24 cellular contexts compared by ENCODE assay signal in the genomic region with DNA sequence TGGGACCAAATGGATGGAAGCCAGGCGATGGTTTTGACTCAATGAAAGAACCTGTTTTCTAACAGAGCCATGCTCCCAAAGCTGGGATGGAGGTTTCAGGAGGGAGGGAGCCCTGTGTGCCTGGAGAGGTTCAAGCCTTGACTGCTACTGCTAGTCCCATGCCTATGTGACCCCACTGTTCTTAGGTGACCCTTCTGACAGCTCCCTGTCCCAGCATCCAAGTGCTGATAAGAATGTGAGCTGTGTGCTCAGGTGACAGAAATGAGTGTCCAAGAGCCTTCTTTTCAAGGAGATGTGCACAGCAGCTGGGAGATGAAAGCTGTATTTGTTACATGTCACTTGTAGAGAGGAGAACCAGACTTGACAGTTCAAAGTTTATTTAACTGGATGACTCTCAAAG.
DNase-seq lines count a peak whose midpoint lies in the region; ATAC-seq and TF ChIP-seq lines count a peak whose summit lies in the region.
"Had no signal": no experiment of that assay in that cellular context is flagged by ENCODE, and none has a peak within 500 bp of the region (broad histone marks: within the 10 kb centered on the region; RNA-seq: fewer than 3 reads in every experiment).

No MANE protein-coding gene starts in this region.

- POLR2A ChIA-PET in CD8-positive, alpha-beta T cell (lab: Charles Lee): no interaction called here

- TF ChIP-seq CTCF in left ventricle myocardium inferior (IDR thresholded peaks at IDR 0.05; ENCODE audit: borderline replicate concordance): no peak
- no peak for TF ChIP-seq CTCF in nephron progenitor cell (IDR thresholded peaks at IDR 0.05)
- TF ChIP-seq CTCF in CD8-positive, alpha-beta T cell (IDR thresholded peaks at IDR 0.05): no peak

- H3K27ac ChIP-seq in left ventricle myocardium inferior (replicated peaks): no peak overlapping the region
- H3K27ac ChIP-seq in CD8-positive, alpha-beta T cell (ENCODE audit: low read depth, low read length): no peak overlapping the region
- H3K27ac ChIP-seq: 22Rv1; A549; BLaER1 treated with 17β-estradiol and CSF1 and Interleukin-3, amounts not matched to agents 10 nM and 100 nM; C4-2B had no signal

- H3K27me3 ChIP-seq in left ventricle myocardium inferior (ENCODE audit: low read depth): no peaks in the 10 kb centered on the region
- H3K27me3 ChIP-seq in CD8-positive, alpha-beta T cell (ENCODE audit: insufficient read depth, low read length): no peaks in the 10 kb centered on the region
- H3K27me3 ChIP-seq: BLaER1 treated with 17β-estradiol and CSF1 and Interleukin-3, amounts not matched to agents 10 nM and 100 nM had no signal

- H3K4me1 Mint-ChIP-seq in nephron progenitor cell: peaks cover 8% of the 10 kb centered on the region
- H3K4me1 Mint-ChIP-seq in CD8-positive, alpha-beta T cell (ENCODE audit: low read depth): no peaks in the 10 kb centered on the region
- H3K4me1 Mint-ChIP-seq: B cell; CD8-positive, alpha-beta memory T cell had no signal

- H3K27ac Mint-ChIP-seq in nephron progenitor cell: peak overlapping the region; percentile 22
- H3K27ac Mint-ChIP-seq in CD8-positive, alpha-beta T cell: no peak overlapping the region
- H3K27ac Mint-ChIP-seq: B cell; CD4-positive, alpha-beta T cell; CD8-positive, alpha-beta memory T cell had no signal

- no peaks in the 10 kb centered on the region for H3K36me3 Mint-ChIP-seq in nephron progenitor cell (ENCODE audit: low read depth)
- no peaks in the 10 kb centered on the region for H3K36me3 Mint-ChIP-seq in CD8-positive, alpha-beta T cell
- H3K36me3 Mint-ChIP-seq: CD8-positive, alpha-beta memory T cell had no signal

- no peaks in the 10 kb centered on the region for H3K36me3 ChIP-seq in left ventricle myocardium inferior
- H3K36me3 ChIP-seq in CD8-positive, alpha-beta T cell (ENCODE audit: insufficient read depth, low read length): no peaks in the 10 kb centered on the region
- H3K36me3 ChIP-seq: BLaER1 treated with 17β-estradiol and CSF1 and Interleukin-3, amounts not matched to agents 10 nM and 100 nM had no signal

- no peak for DNase-seq in Right ventricle myocardium inferior (ENCODE audit: missing footprints)
- DNase-seq in cardiac septum (ENCODE audit: low spot score): no peak
- no peak for DNase-seq in left ventricle myocardium superior
- DNase-seq in left ventricle myocardium inferior: no peak
- no peak for DNase-seq in nephron progenitor cell
- no peak for DNase-seq in activated CD4-positive, alpha-beta T cell treated with anti-CD3 and anti-CD28 coated beads, Interleukin-2, amount 50 U/mL, for 1 hour
- no peak for DNase-seq in CD8-positive, alpha-beta T cell
- DNase-seq: AML-193; CD4-positive, alpha-beta T cell; CD8-positive, alpha-beta memory T cell; COR-L47; DMS 273 treated with DMSO at 0.1 percent for 48 hours; DMS153; DMS53; DMS79; DND-41; EL; GDM1 had no signal

- CTCF ChIA-PET in CD8-positive, alpha-beta T cell (lab: Charles Lee): no interaction called here

- no peak overlapping the region for H3K4me3 ChIP-seq in left ventricle myocardium inferior
- H3K4me3 ChIP-seq in CD8-positive, alpha-beta T cell (ENCODE audit: low read depth, low read length): no peak overlapping the region
- H3K4me3 ChIP-seq: A549; BLaER1 treated with 17β-estradiol and CSF1 and Interleukin-3, amounts not matched to agents 10 nM and 100 nM; GM12878 had no signal

- no peaks in the 10 kb centered on the region for H3K4me1 ChIP-seq in left ventricle myocardium inferior
- H3K4me1 ChIP-seq in CD8-positive, alpha-beta T cell (ENCODE audit: insufficient read depth, low read length): no peaks in the 10 kb centered on the region
- H3K4me1 ChIP-seq: A549; BLaER1 treated with 17β-estradiol and CSF1 and Interleukin-3, amounts not matched to agents 10 nM and 100 nM had no signal

- peaks cover 11% of the 10 kb centered on the region for H3K9me3 Mint-ChIP-seq in nephron progenitor cell
- no peaks in the 10 kb centered on the region for H3K9me3 Mint-ChIP-seq in CD8-positive, alpha-beta T cell

- peaks cover 9% of the 10 kb centered on the region for H3K27me3 Mint-ChIP-seq in nephron progenitor cell (ENCODE audit: low read depth, poor library complexity)
- H3K27me3 Mint-ChIP-seq in CD8-positive, alpha-beta T cell (ENCODE audit: low read depth): no peaks in the 10 kb centered on the region
- H3K27me3 Mint-ChIP-seq: B cell; CD8-positive, alpha-beta memory T cell had no signal

- intact Hi-C loops in Right ventricle myocardium inferior (cut with DNase I): loop anchor here (10.0 kb wide), 1 partner anchor 113 kb away; no protein-coding TSS in a partner anchor
- intact Hi-C loops in cardiac septum (cut with DNase I): loop anchor here (10.0 kb wide), 2 partner anchors 63 to 463 kb away; no protein-coding TSS in a partner anchor
- intact Hi-C loops in left ventricle myocardium superior (cut with micrococcal nuclease): no loop called here
- intact Hi-C loops in left ventricle myocardium inferior (cut with micrococcal nuclease): no loop called here
- intact Hi-C loops in CD8-positive, alpha-beta T cell (cut with DNase I, micrococcal nuclease): no loop called here

- H3K9me3 ChIP-seq in left ventricle myocardium inferior (replicated peaks): no peaks in the 10 kb centered on the region
- H3K9me3 ChIP-seq in CD8-positive, alpha-beta T cell (ENCODE audit: low read length): no peaks in the 10 kb centered on the region
- H3K9me3 ChIP-seq: A549 had no signal

- peak; percentile 26 for ATAC-seq in Right ventricle myocardium inferior
- peak; percentile 73 for ATAC-seq in left ventricle myocardium superior
- no peak for ATAC-seq in CD8-positive, alpha-beta T cell
- ATAC-seq: A549, GM12878 had no signal

- no peak overlapping the region for H3K4me3 Mint-ChIP-seq in nephron progenitor cell
- H3K4me3 Mint-ChIP-seq in CD8-positive, alpha-beta T cell: no peak overlapping the region
- H3K4me3 Mint-ChIP-seq: B cell; CD4-positive, alpha-beta T cell; CD8-positive, alpha-beta memory T cell had no signal

Comparison
In these comparisons a context has a peak if more than half of its experiments do, and no peak if none do; other contexts are left out.
1. intact Hi-C loops: an anchor here in Right ventricle myocardium inferior (10.0 kb wide) and cardiac septum (10.0 kb wide); none called in left ventricle myocardium superior, left ventricle myocardium inferior and CD8-positive, alpha-beta T cell.